Comparison of ENCODE assay signal across 1 cellular context in the genomic region with DNA sequence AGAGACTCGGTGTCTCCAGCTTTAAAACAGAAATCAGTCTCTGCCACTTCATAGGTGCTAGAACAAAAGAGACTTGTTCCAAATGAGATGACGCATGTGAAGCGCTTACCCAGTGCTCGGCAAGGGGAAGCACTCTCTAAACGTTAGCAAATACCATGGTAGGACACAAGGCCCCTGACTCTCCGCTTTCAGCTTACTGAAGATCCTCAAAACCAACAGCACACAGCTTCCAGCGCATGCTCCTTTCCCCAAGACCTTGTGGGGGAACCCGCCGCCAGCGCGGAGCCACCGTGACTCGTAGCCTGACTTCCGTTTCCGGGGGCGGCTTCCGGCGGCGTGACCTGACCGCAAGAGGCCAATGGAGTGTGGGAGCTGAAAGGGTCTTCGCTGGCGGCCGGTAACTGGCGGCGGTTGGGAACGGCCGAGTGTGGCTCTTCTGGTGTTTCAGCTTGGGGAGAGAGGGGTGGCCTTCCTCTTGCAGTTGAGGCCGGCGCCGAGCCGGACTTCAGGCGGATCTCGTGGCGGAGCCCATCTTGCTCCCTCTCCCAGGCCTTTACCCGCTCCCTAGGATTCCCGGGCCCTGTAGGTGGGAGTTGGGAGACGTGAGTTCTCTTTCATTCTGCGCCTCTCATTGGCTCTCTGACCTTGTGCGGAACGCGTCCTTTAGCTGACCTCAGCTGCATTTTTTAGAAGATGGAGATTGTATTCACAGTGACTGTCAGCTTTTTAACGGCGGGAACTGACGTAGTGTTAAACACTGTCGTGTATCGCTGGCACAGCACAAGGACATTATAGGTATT.
A peak's percentile ranks its signal among the peaks of the same experiment; 100 is the strongest.
TF ChIP-seq lines count a peak whose summit lies in the region.

A gene with protein sequence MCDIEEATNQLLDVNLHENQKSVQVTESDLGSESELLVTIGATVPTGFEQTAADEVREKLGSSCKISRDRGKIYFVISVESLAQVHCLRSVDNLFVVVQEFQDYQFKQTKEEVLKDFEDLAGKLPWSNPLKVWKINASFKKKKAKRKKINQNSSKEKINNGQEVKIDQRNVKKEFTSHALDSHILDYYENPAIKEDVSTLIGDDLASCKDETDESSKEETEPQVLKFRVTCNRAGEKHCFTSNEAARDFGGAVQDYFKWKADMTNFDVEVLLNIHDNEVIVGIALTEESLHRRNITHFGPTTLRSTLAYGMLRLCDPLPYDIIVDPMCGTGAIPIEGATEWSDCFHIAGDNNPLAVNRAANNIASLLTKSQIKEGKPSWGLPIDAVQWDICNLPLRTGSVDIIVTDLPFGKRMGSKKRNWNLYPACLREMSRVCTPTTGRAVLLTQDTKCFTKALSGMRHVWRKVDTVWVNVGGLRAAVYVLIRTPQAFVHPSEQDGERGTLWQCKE (plus strand): TSS at position 324 of the 800 bp plus-strand sequence. CDS start 2,015 bp downstream, outside the sequence.

TF ChIP-seq in K562, 482 proteins besides CTCF, POLR2A, EP300 and RAD21 (continued from another document):
- TF ChIP-seq HOXB6 (CRISPR knock-in tag; IDR thresholded peaks at IDR 0.05; ENCODE audit: borderline replicate concordance), result no peak; the same call in 1 of the 2 replicates
- TF ChIP-seq MYC (IDR thresholded peaks at IDR 0.05; ENCODE audit: low read depth, low read length), result peak; percentile 98
- TF ChIP-seq MYC (CRISPR knock-in tag; IDR thresholded peaks at IDR 0.05; ENCODE audit: borderline replicate concordance, low read depth), result peak; percentile 83; the same call in 1 of the 2 replicates
- no peak for TF ChIP-seq ZNF79 (CRISPR knock-in tag; IDR thresholded peaks at IDR 0.05; ENCODE audit: low read depth)
- TF ChIP-seq TFAM (CRISPR knock-in tag; conservative IDR thresholded peaks at IDR 0.05), result no peak
- TF ChIP-seq EWSR1 (IDR thresholded peaks at IDR 0.05; ENCODE audit: borderline replicate concordance, low read depth, partially characterized antibody), result no peak
- TF ChIP-seq ZZZ3 (IDR thresholded peaks at IDR 0.05), result peak; percentile 84; the same call in 1 of the 2 replicates
- TF ChIP-seq NR3C1 (CRISPR knock-in tag; IDR thresholded peaks at IDR 0.05), result no peak
- no peak for TF ChIP-seq PHB (CRISPR knock-in tag; IDR thresholded peaks at IDR 0.05)
